Comparison of ENCODE assay signal across 1 cellular context in genomic region chr4:40255722-40256281, GRCh38.
TF ChIP-seq lines count a peak whose summit lies in the region.

No MANE protein-coding gene starts in this region.

TF ChIP-seq in GM23338, 12 proteins besides CTCF, POLR2A, EP300 and RAD21 (continued from another document):
- TF ChIP-seq ZNF331 (CRISPR knock-in tag; IDR thresholded peaks at IDR 0.05; ENCODE audit: low read depth) (no peak), REST (IDR thresholded peaks at IDR 0.05; ENCODE audit: unreplicated experiment) (no peak), NANOG (IDR thresholded peaks at IDR 0.05; ENCODE audit: borderline replicate concordance) (no peak)
